ENCODE assay signal across 14 cellular contexts in genomic region chr14:50998612-50999011, GRCh38. TPM values are rescaled to one million over a fixed set of nuclear protein-coding genes. Genes with fewer than 3 reads are reported as not detected.
DNase-seq lines count a peak whose midpoint lies in the region; ATAC-seq, FAIRE-seq and TF ChIP-seq lines count a peak whose summit lies in the region.
"Had no signal": no experiment of that assay in that cellular context is flagged by ENCODE, and none has a peak within 500 bp of the region (broad histone marks: within the 10 kb centered on the region; RNA-seq: fewer than 3 reads in every experiment).

No MANE protein-coding gene starts in this region.

- no peaks in the 10 kb centered on the region for H4K20me1 ChIP-seq in K562 (replicated peaks; ENCODE audit: control insufficient read depth, insufficient read depth, low read length)
- H4K20me1 ChIP-seq: BLaER1 had no signal

- H3K79me2 ChIP-seq in K562 (ENCODE audit: control insufficient read depth, insufficient read depth, low read length) = no peaks in the 10 kb centered on the region

- ATAC-seq in A549 (no peak), K562 (no peak), psoas muscle (peak in 3 of 4 donors; percentile 43 to 69 (median 58)), HG03175 (IDR thresholded peaks at IDR 0.05; ENCODE audit: unreplicated experiment) (no peak)
- ATAC-seq: GM12878, GM23338 had no signal

- intact Hi-C loops in K562 (cut with micrococcal nuclease) (no loop called here), psoas muscle (cut with DNase I) (no loop called here)

- in situ Hi-C loops in K562 (cut with MboI) = no loop called here

- WGBS in A549 (ENCODE audit: missing lambda C conversion rate) = 87% methylated on average over 4 of the region's 4 CpGs
- 0% methylated on average over 4 of the region's 4 CpGs for WGBS in K562 (ENCODE audit: insufficient coverage, low coverage, missing lambda C conversion rate)
- 57 to 77% (median 76%) methylated on average over 4 of the region's 4 CpGs for WGBS in psoas muscle, 3 donors

- H3K4me1 ChIP-seq in A549 = peaks cover 16% of the 10 kb centered on the region
- no peaks in the 10 kb centered on the region for H3K4me1 ChIP-seq in K562 (replicated peaks in 1 of 2; ENCODE audit: control insufficient read depth in 2 of 2, insufficient read depth in 2 of 2, low read length in 2 of 2)
- H3K4me1 ChIP-seq in psoas muscle = peaks cover 22% of the 10 kb centered on the region
- H3K4me1 ChIP-seq: BLaER1, Caco-2 had no signal

- no peak overlapping the region for H3K4me2 ChIP-seq in A549
- no peak overlapping the region for H3K4me2 ChIP-seq in K562 (ENCODE audit: insufficient read depth, low read length)
- H3K4me2 ChIP-seq: BLaER1, GM23338 had no signal

- peaks cover 14 to 22% of the 10 kb centered on the region in 2 experiments; a peak in 4 of 5 replicates for H3K27me3 ChIP-seq in K562 (ENCODE audit: control insufficient read depth in 2 of 2, insufficient read depth in 2 of 2, low read length in 2 of 2)
- H3K27me3 ChIP-seq in psoas muscle (ENCODE audit: insufficient read depth in 3 of 3, low read length in 2 of 3) = no peaks in the 10 kb centered on the region
- H3K27me3 ChIP-seq: BLaER1 had no signal

- no peak for TF ChIP-seq POLR2A in A549 (IDR thresholded peaks at IDR 0.05; ENCODE audit: low read length)
- no peak for TF ChIP-seq POLR2A in K562 (conservative IDR thresholded peaks at IDR 0.05)

- TF ChIP-seq RAD21 in A549 (conservative IDR thresholded peaks at IDR 0.05 in 1 of 2, IDR thresholded peaks at IDR 0.05 in 1 of 2) (no peak), K562 (CRISPR knock-in tag; conservative IDR thresholded peaks at IDR 0.05 in 1 of 2, IDR thresholded peaks at IDR 0.05 in 1 of 2) (no peak)

- H3K27ac ChIP-seq in A549 (no peak overlapping the region), K562 (ENCODE audit: extremely low read depth, low read depth, low read length) (no peak overlapping the region), psoas muscle (no peak overlapping the region)
- H3K27ac ChIP-seq: BLaER1 had no signal

- H3K9me3 ChIP-seq in A549 (no peaks in the 10 kb centered on the region), K562 (replicated peaks; ENCODE audit: control insufficient read depth, insufficient read depth, low read depth, low read length) (no peaks in the 10 kb centered on the region), psoas muscle (no peaks in the 10 kb centered on the region)
- H3K9me3 ChIP-seq: BLaER1, Caco-2 had no signal

- no peaks in the 10 kb centered on the region for H3K9me1 ChIP-seq in K562 (ENCODE audit: control insufficient read depth, insufficient read depth, low read length)

- H2AFZ ChIP-seq in K562 (ENCODE audit: low read depth, low read length) = no peak overlapping the region
- H2AFZ ChIP-seq: GM23338 had no signal

- H3K4me3 ChIP-seq in A549 = no peak overlapping the region
- no peak overlapping the region for H3K4me3 ChIP-seq in K562
- no peak overlapping the region for H3K4me3 ChIP-seq in psoas muscle
- H3K4me3 ChIP-seq: BLaER1, GM12878, GM23338 had no signal

- no peaks in the 10 kb centered on the region for H3K36me3 ChIP-seq in K562 (ENCODE audit: control insufficient read depth, insufficient read depth, low read length)
- H3K36me3 ChIP-seq in psoas muscle (ENCODE audit: insufficient read depth in 1 of 2, low read depth in 1 of 2) = no peaks in the 10 kb centered on the region
- H3K36me3 ChIP-seq: BLaER1 had no signal

- no TSS peak for BruUV-seq in K562 (replicated peaks; lab: Mats Ljungman, UMichigan)

- no peak for TF ChIP-seq EP300 in A549 (IDR thresholded peaks at IDR 0.05)
- TF ChIP-seq EP300 in K562 (IDR thresholded peaks at IDR 0.05; ENCODE audit: low read length) = no peak

- no peak for TF ChIP-seq CTCF in A549 (IDR thresholded peaks at IDR 0.05)
- no peak for TF ChIP-seq CTCF in D721Med (IDR thresholded peaks at IDR 0.05; ENCODE audit: insufficient read depth, missing control alignments)
- no peak for TF ChIP-seq CTCF in K562 (IDR thresholded peaks at IDR 0.05 in 2 of 3, conservative IDR thresholded peaks at IDR 0.05 in 1 of 3; ENCODE audit: insufficient read depth in 2 of 3, low read depth in 1 of 3, low read length in 3 of 3)
- no peak for TF ChIP-seq CTCF in psoas muscle (IDR thresholded peaks at IDR 0.05)

- DNase-seq in A549 (ENCODE audit: low read depth in 1 of 2, low spot score in 1 of 2) = no peak
- DNase-seq in D721Med (ENCODE audit: insufficient read length, low spot score) = no peak
- no peak for DNase-seq in K562 (ENCODE audit: extremely low read depth in 1 of 4, low spot score in 3 of 4)
- no peak for DNase-seq in psoas muscle
- DNase-seq in NCI-H2171 treated with DMSO at 0.1 percent for 48 hours (lab: John Stamatoyannopoulos, UW) = no peak
- DNase-seq: AML-193; Caco-2; CD8-positive, alpha-beta memory T cell; DMS53; H7 had no signal

- POLR2A ChIA-PET in A549 (lab: Yijun Ruan, JAX) (no interaction called here), K562 (lab: Yijun Ruan, JAX) (no interaction called here)

- no peak overlapping the region for H3K9ac ChIP-seq in K562 (ENCODE audit: insufficient read depth in 1 of 2, low read depth in 2 of 2, low read length in 2 of 2)
- H3K9ac ChIP-seq: BLaER1 had no signal

- no peak for FAIRE-seq in A549 (lab: Jason Lieb, UNC)
- FAIRE-seq in D721Med (lab: Jason Lieb, UNC) = peak; percentile 38
- FAIRE-seq in K562 (lab: Jason Lieb, UNC) = no peak
- FAIRE-seq: GM12878 had no signal

- CTCF ChIA-PET in A549 (lab: Yijun Ruan, JAX) (interaction anchor here (0.6 to 4.5 kb wide), 2 partner anchors 44 to 586 kb away, joined by 3 to 16 read pairs; no protein-coding TSS in a partner anchor), K562 (lab: Yijun Ruan, JAX; ENCODE audit: low intra/inter-chr PET ratio) (no interaction called here)

TF ChIP-seq in A549, 52 proteins besides CTCF, POLR2A, EP300 and RAD21:
- TF ChIP-seq CBX2 (IDR thresholded peaks at IDR 0.05; ENCODE audit: borderline replicate concordance, low read depth) (no peak), CEBPB (IDR thresholded peaks at IDR 0.05) (no peak), MAFK (IDR thresholded peaks at IDR 0.05; ENCODE audit: partially characterized antibody) (peak; percentile 79), FOXS1 (CRISPR knock-in tag; IDR thresholded peaks at IDR 0.05) (no peak), CHD2 (IDR thresholded peaks at IDR 0.05; ENCODE audit: low read length, partially characterized antibody) (no peak), BHLHE40 (IDR thresholded peaks at IDR 0.05; ENCODE audit: low read depth, low read length) (no peak)

TF ChIP-seq in K562, 482 proteins besides CTCF, POLR2A, EP300 and RAD21:
- 0 out of 2 replicates have a peak, but pooled peaks have one; percentile 17 for TF ChIP-seq ZNF316 (IDR thresholded peaks at IDR 0.05)
- TF ChIP-seq ZNF79 (CRISPR knock-in tag; IDR thresholded peaks at IDR 0.05; ENCODE audit: low read depth) = no peak
- TF ChIP-seq ZNF184 (CRISPR knock-in tag; IDR thresholded peaks at IDR 0.05) = no peak
- no peak for TF ChIP-seq TAF7 (tag; IDR thresholded peaks at IDR 0.05)
- TF ChIP-seq SMAD4 (CRISPR knock-in tag; conservative IDR thresholded peaks at IDR 0.05) = no peak
- TF ChIP-seq MCM3 (IDR thresholded peaks at IDR 0.05) = no peak

RNA-seq across cellular contexts. Expression of gene PYGL, which starts 54.3 kb away (rescaled TPM):
- polyA plus RNA-seq in A549 (2011; rRNA removed) (119 and 122 TPM in 2 replicates), A549 (2017; fragmentation: RNase III; extraction: RNeasy Plus Mini Kit Qiagen cat#74134 plus additional on column Dnase treatment) (95.9 to 112 TPM (median 112 TPM) in 3 replicates), K562 (2011; rRNA removed) (14.6 and 23.8 TPM in 2 replicates), K562 (2014; fragmentation: Illumina TruSeq; extraction: Trizol) (12.8 and 13.8 TPM in 2 replicates), K562 (2014; fragmentation: Nextera tagmentation; extraction: Ambion mirVana) (1 to 10 TPM; 3.5 to 6.6 TPM), K562 (2014; rRNA removed) (10.4 and 19.3 TPM in 2 replicates), psoas muscle (1 to 10 TPM; 2.3 to 5.5 (median 3.6) TPM)
- 85.1 and 98.4 TPM in 2 replicates for polyA plus RNA-seq in A549 (2012; cell fraction: cytosol; rRNA removed)
- polyA plus RNA-seq in A549 (2012; cell fraction: nucleus; rRNA removed) = 70.7 and 72.6 TPM in 2 replicates
- polyA minus RNA-seq in A549 (2011; rRNA and poly(A)+ RNA removed) = 68.2 and 68.9 TPM in 2 replicates
- 15.7 and 21.8 TPM in 2 replicates for total RNA-seq in K562 (2011; cell fraction: chromatin; rRNA removed; ENCODE audit: low replicate concordance)
- 7.1 and 10.3 TPM in 2 replicates for total RNA-seq in K562 (2011; cell fraction: nucleolus; rRNA removed)
- 12.4 and 12.5 TPM in 2 replicates for total RNA-seq in K562 (2011; cell fraction: nucleoplasm; rRNA removed)
- total RNA-seq in K562 (2014; rRNA removed) (14.6 and 14.8 TPM in 2 replicates), K562 (2014; rRNA removed; fragmentation: Illumina TruSeq; extraction: Trizol) (13.1 and 14.3 TPM in 2 replicates), K562 (2015; rRNA removed; fragmentation: Illumina TruSeq; extraction: Trizol) (17.9 and 20.4 TPM in 2 replicates), K562 (2021) (9.4 and 10.8 TPM in 2 replicates), psoas muscle (10 to 100 TPM in 3 of 4 donors, 1 to 10 TPM in 1; 7.6 to 24.7 (median 18.8) TPM)
- 11.1 and 17.4 TPM in 2 replicates for polyA plus RNA-seq in K562 (2011; cell fraction: cytosol; rRNA removed)
- 19.7 and 23.8 TPM in 2 replicates for polyA plus RNA-seq in K562 (2011; cell fraction: nucleus; rRNA removed)
- 16.1 and 49.9 TPM in 2 replicates for polyA plus RNA-seq in K562 (2012)
- polyA minus RNA-seq in K562 (2011; rRNA and poly(A)+ RNA removed) = 14.9 and 30.1 TPM in 2 replicates
- 9.3 and 16.9 TPM in 2 replicates for polyA minus RNA-seq in K562 (2011; cell fraction: cytosol; rRNA and poly(A)+ RNA removed)
- polyA minus RNA-seq in K562 (2011; cell fraction: nucleus; rRNA and poly(A)+ RNA removed) = 11.6 and 18.1 TPM in 2 replicates
- polyA plus RNA-seq: CD8-positive, alpha-beta memory T cell had no signal

Comparison
In these comparisons a context has a peak if more than half of its experiments do, and no peak if none do; other contexts are left out.
1. ATAC-seq: peak in psoas muscle (3 of 4); none in A549 (0 of 2), K562 (single experiment) and HG03175 (single experiment).
2. Of the 35 proteins assayed by ChIP-seq in both K562 and A549: peak only in K562: none; only in A549: MAFK; in both: none; in neither: 34.